Comparison of ENCODE assay signal across 1 cellular context in the genomic region with DNA sequence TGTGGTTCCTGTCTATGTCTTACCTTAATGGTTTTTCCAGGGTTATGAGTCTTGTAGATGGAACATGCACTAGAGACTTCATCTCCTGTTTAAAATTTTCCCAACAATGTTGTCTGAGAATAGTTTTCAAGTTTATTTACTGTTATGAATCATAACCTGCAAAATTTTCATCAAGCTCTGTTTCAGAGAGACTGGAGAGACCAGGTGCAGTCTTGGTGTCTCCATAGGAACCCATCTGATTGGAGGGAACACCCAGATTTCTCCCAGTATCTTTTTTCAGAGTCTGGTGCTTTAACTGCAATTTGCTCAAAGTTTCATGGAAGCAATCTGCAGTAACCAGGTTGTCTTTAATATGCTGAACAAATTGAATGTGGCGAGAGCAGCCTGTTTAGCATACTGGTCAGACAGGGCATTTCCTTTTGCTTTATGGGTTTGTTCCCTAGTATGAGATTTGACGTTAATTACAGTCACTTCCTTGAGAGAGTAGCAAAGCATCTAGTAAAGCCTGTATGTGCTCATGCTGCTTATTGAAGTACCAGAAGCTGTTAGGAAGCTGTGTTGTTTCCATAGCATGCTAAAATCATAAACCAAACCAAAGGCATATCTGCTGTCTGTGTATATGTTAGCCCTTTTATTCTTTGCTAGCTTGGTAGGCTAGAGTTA.
TF ChIP-seq lines count a peak whose summit lies in the region.

No MANE protein-coding gene starts in this region.

TF ChIP-seq in H1, 55 proteins besides CTCF, POLR2A, EP300 and RAD21:
- no peak for TF ChIP-seq RNF2 (IDR thresholded peaks at IDR 0.05; ENCODE audit: borderline replicate concordance, low read depth, low read length, missing control alignments, poor library complexity, severe bottlenecking)
- no peak for TF ChIP-seq BRCA1 (IDR thresholded peaks at IDR 0.05; ENCODE audit: low read depth, low read length)
- TF ChIP-seq, protein P1, sequence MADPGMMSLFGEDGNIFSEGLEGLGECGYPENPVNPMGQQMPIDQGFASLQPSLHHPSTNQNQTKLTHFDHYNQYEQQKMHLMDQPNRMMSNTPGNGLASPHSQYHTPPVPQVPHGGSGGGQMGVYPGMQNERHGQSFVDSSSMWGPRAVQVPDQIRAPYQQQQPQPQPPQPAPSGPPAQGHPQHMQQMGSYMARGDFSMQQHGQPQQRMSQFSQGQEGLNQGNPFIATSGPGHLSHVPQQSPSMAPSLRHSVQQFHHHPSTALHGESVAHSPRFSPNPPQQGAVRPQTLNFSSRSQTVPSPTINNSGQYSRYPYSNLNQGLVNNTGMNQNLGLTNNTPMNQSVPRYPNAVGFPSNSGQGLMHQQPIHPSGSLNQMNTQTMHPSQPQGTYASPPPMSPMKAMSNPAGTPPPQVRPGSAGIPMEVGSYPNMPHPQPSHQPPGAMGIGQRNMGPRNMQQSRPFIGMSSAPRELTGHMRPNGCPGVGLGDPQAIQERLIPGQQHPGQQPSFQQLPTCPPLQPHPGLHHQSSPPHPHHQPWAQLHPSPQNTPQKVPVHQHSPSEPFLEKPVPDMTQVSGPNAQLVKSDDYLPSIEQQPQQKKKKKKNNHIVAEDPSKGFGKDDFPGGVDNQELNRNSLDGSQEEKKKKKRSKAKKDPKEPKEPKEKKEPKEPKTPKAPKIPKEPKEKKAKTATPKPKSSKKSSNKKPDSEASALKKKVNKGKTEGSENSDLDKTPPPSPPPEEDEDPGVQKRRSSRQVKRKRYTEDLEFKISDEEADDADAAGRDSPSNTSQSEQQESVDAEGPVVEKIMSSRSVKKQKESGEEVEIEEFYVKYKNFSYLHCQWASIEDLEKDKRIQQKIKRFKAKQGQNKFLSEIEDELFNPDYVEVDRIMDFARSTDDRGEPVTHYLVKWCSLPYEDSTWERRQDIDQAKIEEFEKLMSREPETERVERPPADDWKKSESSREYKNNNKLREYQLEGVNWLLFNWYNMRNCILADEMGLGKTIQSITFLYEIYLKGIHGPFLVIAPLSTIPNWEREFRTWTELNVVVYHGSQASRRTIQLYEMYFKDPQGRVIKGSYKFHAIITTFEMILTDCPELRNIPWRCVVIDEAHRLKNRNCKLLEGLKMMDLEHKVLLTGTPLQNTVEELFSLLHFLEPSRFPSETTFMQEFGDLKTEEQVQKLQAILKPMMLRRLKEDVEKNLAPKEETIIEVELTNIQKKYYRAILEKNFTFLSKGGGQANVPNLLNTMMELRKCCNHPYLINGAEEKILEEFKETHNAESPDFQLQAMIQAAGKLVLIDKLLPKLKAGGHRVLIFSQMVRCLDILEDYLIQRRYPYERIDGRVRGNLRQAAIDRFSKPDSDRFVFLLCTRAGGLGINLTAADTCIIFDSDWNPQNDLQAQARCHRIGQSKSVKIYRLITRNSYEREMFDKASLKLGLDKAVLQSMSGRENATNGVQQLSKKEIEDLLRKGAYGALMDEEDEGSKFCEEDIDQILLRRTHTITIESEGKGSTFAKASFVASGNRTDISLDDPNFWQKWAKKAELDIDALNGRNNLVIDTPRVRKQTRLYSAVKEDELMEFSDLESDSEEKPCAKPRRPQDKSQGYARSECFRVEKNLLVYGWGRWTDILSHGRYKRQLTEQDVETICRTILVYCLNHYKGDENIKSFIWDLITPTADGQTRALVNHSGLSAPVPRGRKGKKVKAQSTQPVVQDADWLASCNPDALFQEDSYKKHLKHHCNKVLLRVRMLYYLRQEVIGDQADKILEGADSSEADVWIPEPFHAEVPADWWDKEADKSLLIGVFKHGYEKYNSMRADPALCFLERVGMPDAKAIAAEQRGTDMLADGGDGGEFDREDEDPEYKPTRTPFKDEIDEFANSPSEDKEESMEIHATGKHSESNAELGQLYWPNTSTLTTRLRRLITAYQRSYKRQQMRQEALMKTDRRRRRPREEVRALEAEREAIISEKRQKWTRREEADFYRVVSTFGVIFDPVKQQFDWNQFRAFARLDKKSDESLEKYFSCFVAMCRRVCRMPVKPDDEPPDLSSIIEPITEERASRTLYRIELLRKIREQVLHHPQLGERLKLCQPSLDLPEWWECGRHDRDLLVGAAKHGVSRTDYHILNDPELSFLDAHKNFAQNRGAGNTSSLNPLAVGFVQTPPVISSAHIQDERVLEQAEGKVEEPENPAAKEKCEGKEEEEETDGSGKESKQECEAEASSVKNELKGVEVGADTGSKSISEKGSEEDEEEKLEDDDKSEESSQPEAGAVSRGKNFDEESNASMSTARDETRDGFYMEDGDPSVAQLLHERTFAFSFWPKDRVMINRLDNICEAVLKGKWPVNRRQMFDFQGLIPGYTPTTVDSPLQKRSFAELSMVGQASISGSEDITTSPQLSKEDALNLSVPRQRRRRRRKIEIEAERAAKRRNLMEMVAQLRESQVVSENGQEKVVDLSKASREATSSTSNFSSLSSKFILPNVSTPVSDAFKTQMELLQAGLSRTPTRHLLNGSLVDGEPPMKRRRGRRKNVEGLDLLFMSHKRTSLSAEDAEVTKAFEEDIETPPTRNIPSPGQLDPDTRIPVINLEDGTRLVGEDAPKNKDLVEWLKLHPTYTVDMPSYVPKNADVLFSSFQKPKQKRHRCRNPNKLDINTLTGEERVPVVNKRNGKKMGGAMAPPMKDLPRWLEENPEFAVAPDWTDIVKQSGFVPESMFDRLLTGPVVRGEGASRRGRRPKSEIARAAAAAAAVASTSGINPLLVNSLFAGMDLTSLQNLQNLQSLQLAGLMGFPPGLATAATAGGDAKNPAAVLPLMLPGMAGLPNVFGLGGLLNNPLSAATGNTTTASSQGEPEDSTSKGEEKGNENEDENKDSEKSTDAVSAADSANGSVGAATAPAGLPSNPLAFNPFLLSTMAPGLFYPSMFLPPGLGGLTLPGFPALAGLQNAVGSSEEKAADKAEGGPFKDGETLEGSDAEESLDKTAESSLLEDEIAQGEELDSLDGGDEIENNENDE (IDR thresholded peaks at IDR 0.05; ENCODE audit: insufficient replicate concordance, low read length) = no peak
- TF ChIP-seq PHF8 (conservative IDR thresholded peaks at IDR 0.05; ENCODE audit: low read depth, low read length) = no peak
- no peak for TF ChIP-seq SIRT6 (IDR thresholded peaks at IDR 0.05; ENCODE audit: low read length)
- TF ChIP-seq GABPA (IDR thresholded peaks at IDR 0.05; ENCODE audit: borderline replicate concordance, insufficient read depth, low read length) = no peak
- TF ChIP-seq BACH1 (IDR thresholded peaks at IDR 0.05; ENCODE audit: low read length) = no peak
- no peak for TF ChIP-seq TAF7 (optimal IDR thresholded peaks at IDR 0.05; ENCODE audit: borderline replicate concordance, low read depth, low read length)
- no peak for TF ChIP-seq CHD1 (IDR thresholded peaks at IDR 0.05; ENCODE audit: low read depth, low read length)
- no peak for TF ChIP-seq ATF3 (IDR thresholded peaks at IDR 0.05; ENCODE audit: insufficient read depth, low read depth, low read length)
- TF ChIP-seq SUZ12 (IDR thresholded peaks at IDR 0.05; ENCODE audit: low read length) = no peak
- TF ChIP-seq, protein P2, sequence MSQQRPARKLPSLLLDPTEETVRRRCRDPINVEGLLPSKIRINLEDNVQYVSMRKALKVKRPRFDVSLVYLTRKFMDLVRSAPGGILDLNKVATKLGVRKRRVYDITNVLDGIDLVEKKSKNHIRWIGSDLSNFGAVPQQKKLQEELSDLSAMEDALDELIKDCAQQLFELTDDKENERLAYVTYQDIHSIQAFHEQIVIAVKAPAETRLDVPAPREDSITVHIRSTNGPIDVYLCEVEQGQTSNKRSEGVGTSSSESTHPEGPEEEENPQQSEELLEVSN (IDR thresholded peaks at IDR 0.05) = no peak
- TF ChIP-seq POLR2AphosphoS5 (IDR thresholded peaks at IDR 0.05; ENCODE audit: low read depth, low read length) = no peak
- no peak for TF ChIP-seq NANOG (IDR thresholded peaks at IDR 0.05; ENCODE audit: insufficient read depth, low read depth, low read length, poor library complexity, severe bottlenecking)
- TF ChIP-seq HDAC2 (IDR thresholded peaks at IDR 0.05; ENCODE audit: borderline replicate concordance in 1 of 2, low read depth in 2 of 2, low read length in 2 of 2) = no peak
